8 cellular contexts compared by ENCODE assay signal in the genomic region with DNA sequence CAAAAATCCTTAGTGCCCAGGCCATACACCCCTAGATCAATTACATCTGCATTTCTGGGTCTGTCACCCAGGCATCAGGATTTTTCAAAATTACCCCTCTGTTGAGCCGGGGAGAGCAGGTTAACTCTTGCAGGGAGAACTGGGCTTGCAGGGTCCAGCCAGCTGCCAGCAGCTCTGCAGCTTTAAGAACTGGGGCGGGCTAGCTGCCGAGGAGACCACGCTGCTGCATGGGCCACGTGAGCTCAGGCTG. TPM values are rescaled to one million over a fixed set of nuclear protein-coding genes. Genes with fewer than 3 reads are reported as not detected.
DNase-seq lines count a peak whose midpoint lies in the region; ATAC-seq and TF ChIP-seq lines count a peak whose summit lies in the region.

A gene with protein sequence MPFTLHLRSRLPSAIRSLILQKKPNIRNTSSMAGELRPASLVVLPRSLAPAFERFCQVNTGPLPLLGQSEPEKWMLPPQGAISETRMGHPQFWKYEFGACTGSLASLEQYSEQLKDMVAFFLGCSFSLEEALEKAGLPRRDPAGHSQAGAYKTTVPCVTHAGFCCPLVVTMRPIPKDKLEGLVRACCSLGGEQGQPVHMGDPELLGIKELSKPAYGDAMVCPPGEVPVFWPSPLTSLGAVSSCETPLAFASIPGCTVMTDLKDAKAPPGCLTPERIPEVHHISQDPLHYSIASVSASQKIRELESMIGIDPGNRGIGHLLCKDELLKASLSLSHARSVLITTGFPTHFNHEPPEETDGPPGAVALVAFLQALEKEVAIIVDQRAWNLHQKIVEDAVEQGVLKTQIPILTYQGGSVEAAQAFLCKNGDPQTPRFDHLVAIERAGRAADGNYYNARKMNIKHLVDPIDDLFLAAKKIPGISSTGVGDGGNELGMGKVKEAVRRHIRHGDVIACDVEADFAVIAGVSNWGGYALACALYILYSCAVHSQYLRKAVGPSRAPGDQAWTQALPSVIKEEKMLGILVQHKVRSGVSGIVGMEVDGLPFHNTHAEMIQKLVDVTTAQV (plus strand): TSS at position 245 of the 250 bp plus-strand sequence. CDS start 46,222 bp downstream, outside the sequence.

- ATAC-seq in GM19438 (IDR thresholded peaks at IDR 0.05; ENCODE audit: low read depth, unreplicated experiment) (peak; percentile 66), HG03575 (IDR thresholded peaks at IDR 0.05; ENCODE audit: extremely low read depth, insufficient number of reproducible peaks, low FRiP score, unreplicated experiment) (peak; percentile 22), esophagus mucosa (no peak)

- intact Hi-C loops in T-helper 2 cell treated with Interferon-gamma antibody and Interleukin-4, amounts not matched to agents 100 ng/mL and 5 ng/mL, for 36 hours (cut with micrococcal nuclease), result loop anchor here (1.0 to 2.0 kb wide), 6 partner anchors 29 to 210 kb away; partner anchors contain the start of gene RPS6KA5

- H3K36me3 Mint-ChIP-seq in type B pancreatic cell, result peaks cover 13% of the 10 kb centered on the region

- DNase-seq in Caki2 (ENCODE audit: low read depth) (no peak), myocyte (ENCODE audit: low read depth) (peak; percentile 83), type B pancreatic cell (ENCODE audit: extremely low spot score, unreplicated experiment) (no peak), NCI-H128 (lab: John Stamatoyannopoulos, UW; ENCODE audit: unreplicated experiment) (no peak)

- no peak for TF ChIP-seq CTCF in type B pancreatic cell (conservative IDR thresholded peaks at IDR 0.05)

- peaks cover 40% of the 10 kb centered on the region for H3K4me1 Mint-ChIP-seq in type B pancreatic cell (ENCODE audit: unreplicated experiment)

- H3K4me3 Mint-ChIP-seq in type B pancreatic cell, result peak within 1 kb of the TSS; percentile 89

- H3K27ac Mint-ChIP-seq in type B pancreatic cell, result peak within 1 kb of the TSS; percentile 96

- no peaks in the 10 kb centered on the region for H3K27me3 Mint-ChIP-seq in type B pancreatic cell

- peaks cover 4% of the 10 kb centered on the region for H3K9me3 Mint-ChIP-seq in type B pancreatic cell

- in situ Hi-C loops in Caki2 (cut with HindIII; ENCODE audit: low pct_unique_long_range_greater_than_20kb, low sequenced_read_pairs), result no loop called here

RNA-seq across cellular contexts. Expression of the gene that starts here (rescaled TPM):
- total RNA-seq in Caki2 (2014; rRNA removed; shearing (Covaris generic); ENCODE audit: low replicate concordance), result 15.5 and 25.5 TPM in 2 replicates
- total RNA-seq in T-helper 2 cell treated with Interferon-gamma antibody and Interleukin-4, amounts not matched to agents 100 ng/mL and 5 ng/mL, for 36 hours, result 92.8 and 96.7 TPM in 2 replicates
- total RNA-seq in esophagus mucosa, result 21.8 TPM
- total RNA-seq in myocyte, result 81.7 and 83.4 TPM in 2 replicates
- polyA plus RNA-seq in myocyte (2012), result 57.6 TPM
- 24.2 and 37.5 TPM in 2 replicates for total RNA-seq in type B pancreatic cell (ENCODE audit: low replicate concordance)
